8 cellular contexts compared by ENCODE assay signal in genomic region chr16:68445458-68445857, GRCh38. TPM values are rescaled to one million over a fixed set of nuclear protein-coding genes. Genes with fewer than 3 reads are reported as not detected.
DNase-seq lines count a peak whose midpoint lies in the region; ATAC-seq and TF ChIP-seq lines count a peak whose summit lies in the region.

No MANE protein-coding gene starts in this region.

- H3K4me1 ChIP-seq in A673 (ENCODE audit: insufficient read depth, low read length, poor library complexity, severe bottlenecking) (peaks cover 9% of the 10 kb centered on the region), foreskin keratinocyte (no peaks in the 10 kb centered on the region)

- H3K4me3 ChIP-seq in A673 (ENCODE audit: low read depth, low read length, poor library complexity, severe bottlenecking) (no peak overlapping the region), GM06990 (replicated peaks; ENCODE audit: low read depth, low read length) (no peak overlapping the region)

- H3K27me3 ChIP-seq in A673 (replicated peaks; ENCODE audit: insufficient read depth, low read depth, low read length, poor library complexity) (peaks cover 51% of the 10 kb centered on the region), GM06990 (replicated peaks; ENCODE audit: control insufficient read depth, insufficient read depth, low read length) (no peaks in the 10 kb centered on the region; the same call in 1 of the 2 replicates), foreskin keratinocyte (peaks cover 65% of the 10 kb centered on the region)

- no peak overlapping the region for H3K27ac Mint-ChIP-seq in stimulated activated effector memory CD8-positive, alpha-beta T cell treated with anti-CD3 and anti-CD28 coated beads, Interleukin-12 subunit alpha, Interleukin-12 subunit beta, amount 100 ng/mL, for 72 hours

- TF ChIP-seq CTCF in A673 (conservative IDR thresholded peaks at IDR 0.05; ENCODE audit: low read depth, low read length) (peak; percentile 81), GM06990 (IDR thresholded peaks at IDR 0.05; ENCODE audit: insufficient read depth, low read length, poor library complexity, severe bottlenecking) (peak; percentile 68), foreskin keratinocyte (conservative IDR thresholded peaks at IDR 0.05) (peak; percentile 82)

- DNase-seq in A673 (ENCODE audit: low spot score) (peak; percentile 80), GM06990 (ENCODE audit: extremely low read depth, insufficient read length) (no peak), NCI-H146 (lab: John Stamatoyannopoulos, UW) (peak; percentile 78), SKM-1 (lab: John Stamatoyannopoulos, UW; ENCODE audit: unreplicated experiment) (peak; percentile 59), foreskin keratinocyte (peak; percentile 20 to 39)
- DNase-seq in stimulated activated effector memory CD8-positive, alpha-beta T cell treated with anti-CD3 and anti-CD28 coated beads, Interleukin-12 subunit alpha, Interleukin-12 subunit beta, amount 100 ng/mL, for 72 hours (ENCODE audit: low spot score in 2 of 2), result peak; percentile 20 to 77
- no peak for DNase-seq in activated CD4-positive, CD25-positive, alpha-beta regulatory T cell (lab: John Stamatoyannopoulos, UW)

- H3K36me3 ChIP-seq in A673 (ENCODE audit: insufficient read depth, low read length, poor library complexity, severe bottlenecking) (no peaks in the 10 kb centered on the region), GM06990 (ENCODE audit: control insufficient read depth, insufficient read depth, low read length) (no peaks in the 10 kb centered on the region)

- no peak overlapping the region for H3K4me3 Mint-ChIP-seq in stimulated activated effector memory CD8-positive, alpha-beta T cell treated with anti-CD3 and anti-CD28 coated beads, Interleukin-12 subunit alpha, Interleukin-12 subunit beta, amount 100 ng/mL, for 72 hours

- BruUV-seq in A673 (replicated peaks; lab: Mats Ljungman, UMichigan), result no TSS peak

- peaks cover 11% of the 10 kb centered on the region for H3K36me3 Mint-ChIP-seq in stimulated activated effector memory CD8-positive, alpha-beta T cell treated with anti-CD3 and anti-CD28 coated beads, Interleukin-12 subunit alpha, Interleukin-12 subunit beta, amount 100 ng/mL, for 72 hours

- H3K27ac ChIP-seq in A673 (ENCODE audit: low read depth, low read length, poor library complexity, severe bottlenecking), result no peak overlapping the region
- no peak overlapping the region for H3K27ac ChIP-seq in foreskin keratinocyte

- no peaks in the 10 kb centered on the region for H3K9me3 Mint-ChIP-seq in stimulated activated effector memory CD8-positive, alpha-beta T cell treated with anti-CD3 and anti-CD28 coated beads, Interleukin-12 subunit alpha, Interleukin-12 subunit beta, amount 100 ng/mL, for 72 hours

- POLR2A ChIA-PET in A673 (lab: Charles Lee; ENCODE audit: low non-redundant PET), result no interaction called here

- ATAC-seq in foreskin keratinocyte (peak; percentile 12), GM21360 (IDR thresholded peaks at IDR 0.05; ENCODE audit: unreplicated experiment) (no peak)
- no peak for ATAC-seq in stimulated activated effector memory CD8-positive, alpha-beta T cell treated with anti-CD3 and anti-CD28 coated beads, Interleukin-12 subunit alpha, Interleukin-12 subunit beta, amount 100 ng/mL, for 72 hours

- no peaks in the 10 kb centered on the region for H3K9me3 ChIP-seq in A673 (ENCODE audit: low read depth, low read length, poor library complexity, severe bottlenecking)

- peaks cover 28% of the 10 kb centered on the region for H3K4me1 Mint-ChIP-seq in stimulated activated effector memory CD8-positive, alpha-beta T cell treated with anti-CD3 and anti-CD28 coated beads, Interleukin-12 subunit alpha, Interleukin-12 subunit beta, amount 100 ng/mL, for 72 hours

- CTCF ChIA-PET in A673 (lab: Charles Lee), result no interaction called here

- intact Hi-C loops in A673 (cut with micrococcal nuclease; ENCODE audit: unreplicated experiment), result loop anchor here (5.0 kb wide), 3 partner anchors 37 to 77 kb away; no protein-coding TSS in a partner anchor

RNA-seq across cellular contexts. Expression of gene SMPD3, which starts 2.9 kb away (rescaled TPM):
- total RNA-seq in A673 (2021), result 0.17 and 0.70 TPM in 2 replicates
- 0.07 and 0.10 TPM in 2 replicates for total RNA-seq in foreskin keratinocyte
- polyA plus RNA-seq in foreskin keratinocyte, result 0.01 and 0.03 TPM in 2 replicates

Comparison
In these comparisons a context has a peak if more than half of its experiments do, and no peak if none do; other contexts are left out.
1. DNase-seq: peak in A673 (single experiment), NCI-H146 (single experiment), SKM-1 (single experiment), foreskin keratinocyte (2 of 2) and stimulated activated effector memory CD8-positive, alpha-beta T cell treated with anti-CD3 and anti-CD28 coated beads, Interleukin-12 subunit alpha, Interleukin-12 subunit beta, amount 100 ng/mL, for 72 hours (2 of 2); none in GM06990 (single experiment) and activated CD4-positive, CD25-positive, alpha-beta regulatory T cell (0 of 4).
2. Peak in every context shown above with its lines, with median percentiles within 50 percentile points of each other: CTCF ChIP-seq.